Comparison of ENCODE assay signal across 10 cellular contexts in the genomic region with DNA sequence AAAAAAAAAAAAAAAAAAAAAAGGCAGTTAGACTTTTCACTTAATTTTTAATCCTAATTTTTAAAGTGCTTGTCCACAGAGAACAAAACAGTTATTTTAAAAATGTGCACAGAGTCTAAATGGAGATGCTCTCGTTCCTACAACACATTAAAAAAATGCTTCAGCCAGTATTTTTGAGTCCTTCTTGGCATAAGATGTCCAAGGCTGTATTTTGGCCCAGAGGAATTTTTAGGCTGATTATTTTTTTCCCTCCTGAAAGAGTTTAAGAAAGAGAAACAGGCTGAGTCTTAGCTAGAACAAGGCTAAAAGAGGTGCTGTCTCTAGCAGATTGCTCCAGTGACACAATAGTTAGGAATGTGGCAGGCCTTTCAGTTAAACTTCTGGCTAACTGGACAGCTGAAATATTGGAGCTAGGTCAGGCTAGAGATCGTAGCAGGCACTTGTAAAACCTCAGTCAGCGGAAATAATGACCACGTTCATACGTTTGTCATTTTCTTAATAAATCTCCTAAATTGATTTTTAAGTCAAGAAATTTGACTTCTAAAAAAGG.
DNase-seq lines count a peak whose midpoint lies in the region; ATAC-seq and TF ChIP-seq lines count a peak whose summit lies in the region.
"Had no signal": no experiment of that assay in that cellular context is flagged by ENCODE, and none has a peak within 500 bp of the region (broad histone marks: within the 10 kb centered on the region; RNA-seq: fewer than 3 reads in every experiment).

No MANE protein-coding gene starts in this region.

- H4K20me1 ChIP-seq in PC-9 (ENCODE audit: insufficient read depth), result no peaks in the 10 kb centered on the region

- H3K9me3 ChIP-seq in PC-9 (ENCODE audit: insufficient read depth, low read depth), result no peaks in the 10 kb centered on the region

- H3K4me3 ChIP-seq in AG09309 (ENCODE audit: control insufficient read depth, low read depth, low read length) (no peak overlapping the region), PC-9 (no peak overlapping the region)

- CTCF ChIA-PET in PC-9 (lab: Charles Lee), result interaction anchor here (0.7 kb wide), 1 partner anchor 896 kb away, joined by 5 read pairs; no protein-coding TSS in a partner anchor

- no peaks in the 10 kb centered on the region for H3K79me2 ChIP-seq in PC-9 (ENCODE audit: low read depth)

- TF ChIP-seq CTCF in AG09309 (IDR thresholded peaks at IDR 0.05; ENCODE audit: control insufficient read depth, insufficient read depth, low read depth, low read length, missing control alignments) (no peak), PC-9 (conservative IDR thresholded peaks at IDR 0.05) (no peak), neural crest cell (conservative IDR thresholded peaks at IDR 0.05) (no peak)

- no peak overlapping the region for H3K27ac ChIP-seq in PC-9
- H3K27ac ChIP-seq: C4-2B had no signal

- no peaks in the 10 kb centered on the region for H3K9me3 Mint-ChIP-seq in neural crest cell

- H3F3A ChIP-seq in PC-9 (ENCODE audit: insufficient read depth, low read depth), result no peaks in the 10 kb centered on the region

- peak overlapping the region; percentile 96 for H3K27ac Mint-ChIP-seq in neural crest cell (ENCODE audit: unreplicated experiment)

- BruUV-seq in PC-9 (replicated peaks; lab: Mats Ljungman, UMichigan), result no TSS peak

- peak overlapping the region; percentile 26; the same call in 1 of the 2 replicates for H3K4me2 ChIP-seq in PC-9

- POLR2A ChIA-PET in PC-9 (lab: Charles Lee; ENCODE audit: unreplicated experiment), result interaction anchor here (0.6 kb wide), 1 partner anchor 227 kb away, joined by 15 read pairs; no protein-coding TSS in a partner anchor

- H3K27me3 Mint-ChIP-seq in neural crest cell (ENCODE audit: low read depth), result no peaks in the 10 kb centered on the region

- intact Hi-C loops in PC-9 (cut with micrococcal nuclease; ENCODE audit: unreplicated experiment), result no loop called here

- H3K36me3 Mint-ChIP-seq in neural crest cell (ENCODE audit: low read depth), result no peaks in the 10 kb centered on the region

- peaks cover 76% of the 10 kb centered on the region for H3K4me1 Mint-ChIP-seq in neural crest cell

- no peaks in the 10 kb centered on the region for H3K4me1 ChIP-seq in PC-9 (replicated peaks; ENCODE audit: insufficient read depth)

- H3K9me2 ChIP-seq in PC-9 (ENCODE audit: insufficient read depth), result no peaks in the 10 kb centered on the region

- no peaks in the 10 kb centered on the region for H3K36me3 ChIP-seq in PC-9 (ENCODE audit: low read depth)

- ATAC-seq in GM18873 (IDR thresholded peaks at IDR 0.05; ENCODE audit: low FRiP score, unreplicated experiment) (no peak), GM21360 (IDR thresholded peaks at IDR 0.05; ENCODE audit: unreplicated experiment) (no peak), GM19328 (IDR thresholded peaks at IDR 0.05; ENCODE audit: unreplicated experiment) (no peak)

- peak; percentile 50 for DNase-seq in AG09309 (ENCODE audit: low read depth)
- peak; percentile 6 to 38 for DNase-seq in PC-9
- peak; percentile 66 for DNase-seq in fibroblast of peridontal ligament (ENCODE audit: extremely low read depth)
- no peak for DNase-seq in neural crest cell (ENCODE audit: low read depth, low spot score)
- no peak for DNase-seq in mucosa of gallbladder (ENCODE audit: low spot score)
- DNase-seq: MV-4-11 had no signal

- H2AFZ ChIP-seq in PC-9, result 0 out of 2 replicates have a peak overlapping the region, but pooled peaks have one; percentile 17

- H3K27me3 ChIP-seq in PC-9 (ENCODE audit: insufficient read depth, low read depth), result no peaks in the 10 kb centered on the region

- H3K4me3 Mint-ChIP-seq in neural crest cell, result peak overlapping the region; percentile 79

Comparison
In these comparisons a context has a peak if more than half of its experiments do, and no peak if none do; other contexts are left out.
1. DNase-seq: peak in AG09309 (single experiment), PC-9 (2 of 2) and fibroblast of peridontal ligament (single experiment); none in neural crest cell (single experiment) and mucosa of gallbladder (single experiment).